Comparison of ENCODE assay signal across 38 cellular contexts in the genomic region with DNA sequence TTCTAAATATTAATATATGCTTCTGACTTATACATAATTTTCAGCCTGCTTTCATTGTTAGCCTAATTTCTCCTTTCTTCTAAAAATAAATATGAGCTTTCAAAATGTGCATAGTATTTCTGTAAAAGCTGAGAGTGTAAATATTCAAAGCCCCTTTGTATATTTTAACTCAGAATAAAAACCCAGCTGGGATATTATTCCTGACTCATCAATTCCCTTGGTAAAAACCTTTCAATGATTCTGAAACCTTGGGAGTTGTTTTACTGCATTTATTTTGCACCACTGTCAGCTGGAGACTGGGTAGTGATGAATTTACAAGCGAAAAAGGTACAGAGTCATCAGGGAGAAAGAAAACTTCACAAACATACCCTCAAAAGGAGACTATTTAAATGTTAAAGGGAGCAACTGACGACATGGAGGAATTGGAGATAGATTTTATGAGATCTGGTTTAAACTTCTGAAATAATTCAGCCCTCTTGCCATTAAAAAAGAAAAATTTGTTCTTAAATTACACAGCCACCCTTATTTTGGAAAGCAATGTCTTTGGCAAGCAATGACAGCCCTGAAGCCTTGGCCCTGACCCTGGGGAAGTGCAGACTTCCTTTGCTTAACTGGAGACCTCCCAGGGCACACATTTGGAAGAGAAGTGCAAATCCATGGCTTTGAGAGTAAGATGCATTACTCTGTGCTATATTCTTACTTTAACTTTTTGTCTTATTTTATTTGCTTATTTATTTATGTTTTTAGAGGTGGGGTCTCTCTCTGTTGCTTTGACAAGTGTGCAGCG. TPM values are rescaled to one million over a fixed set of nuclear protein-coding genes. Genes with fewer than 3 reads are reported as not detected.
"Had no signal": no experiment of that assay in that cellular context is flagged by ENCODE, and none has a peak within 500 bp of the region (broad histone marks: within the 10 kb centered on the region; RNA-seq: fewer than 3 reads in every experiment).

No MANE protein-coding gene starts in this region.

- H3K4me1 Mint-ChIP-seq: mesothelial cell of epicardium; naive B cell; nephron; neural progenitor cell; stimulated activated effector memory CD8-positive, alpha-beta T cell treated with anti-CD3 and anti-CD28 coated beads, Interleukin-12 subunit alpha, Interleukin-12 subunit beta, amount 100 ng/mL, for 72 hours had no signal

- ATAC-seq: foreskin keratinocyte; gastroesophageal sphincter; heart left ventricle; left cardiac atrium; left lung; mucosa of descending colon; stimulated activated effector memory CD8-positive, alpha-beta T cell treated with anti-CD3 and anti-CD28 coated beads, Interleukin-12 subunit alpha, Interleukin-12 subunit beta, amount 100 ng/mL, for 72 hours had no signal

- H3K4me3 ChIP-seq: colonic mucosa, esophagus muscularis mucosa, gastroesophageal sphincter, heart left ventricle, hepatocyte, left lung, mucosa of descending colon, neural progenitor cell, right atrium auricular region, sigmoid colon, stomach, tibial artery, upper lobe of left lung had no signal

- H3K36me3 ChIP-seq: colonic mucosa, esophagus muscularis mucosa, gastroesophageal sphincter, heart left ventricle, left lung, neural progenitor cell, right atrium auricular region, sigmoid colon, stomach, tibial artery, upper lobe of left lung had no signal

- H3K9me3 ChIP-seq: colonic mucosa, mucosa of descending colon, right atrium auricular region had no signal

- H3K27ac ChIP-seq: colonic mucosa, esophagus muscularis mucosa, foreskin keratinocyte, gastroesophageal sphincter, heart left ventricle, hepatocyte, left lung, neural progenitor cell, parathyroid adenoma, right atrium auricular region, sigmoid colon, stomach, tibial artery, upper lobe of left lung had no signal

- H3K4me2 ChIP-seq: hepatocyte, neural progenitor cell had no signal

- FAIRE-seq: endothelial cell of umbilical vein, islet of Langerhans, urothelium cell line had no signal

- H3K9ac ChIP-seq: neural progenitor cell, parathyroid adenoma had no signal

- H3K4me1 ChIP-seq: colonic mucosa, esophagus muscularis mucosa, foreskin keratinocyte, gastroesophageal sphincter, heart left ventricle, left lung, neural progenitor cell, parathyroid adenoma, right atrium auricular region, sigmoid colon, stomach, tibial artery, upper lobe of left lung had no signal

- H2AFZ ChIP-seq: hepatocyte, neural progenitor cell, parathyroid adenoma had no signal

- H3K9me3 Mint-ChIP-seq: dendritic cell treated with granulocyte-macrophage colony-stimulating factor and Interleukin-4, amounts not matched to agents 40 ng/mL and 50 ng/mL, for 4 days; stimulated activated effector memory CD8-positive, alpha-beta T cell treated with anti-CD3 and anti-CD28 coated beads, Interleukin-12 subunit alpha, Interleukin-12 subunit beta, amount 100 ng/mL, for 72 hours had no signal

- H3K79me2 ChIP-seq: hepatocyte, parathyroid adenoma had no signal

- H3K27me3 ChIP-seq: colonic mucosa, esophagus muscularis mucosa, gastroesophageal sphincter, heart left ventricle, hepatocyte, left lung, neural progenitor cell, right atrium auricular region, sigmoid colon, stomach, tibial artery, upper lobe of left lung had no signal

- H3K36me3 Mint-ChIP-seq: mesothelial cell of epicardium; naive B cell; neural progenitor cell; stimulated activated effector memory CD8-positive, alpha-beta T cell treated with anti-CD3 and anti-CD28 coated beads, Interleukin-12 subunit alpha, Interleukin-12 subunit beta, amount 100 ng/mL, for 72 hours had no signal

- H3K27me3 Mint-ChIP-seq: dendritic cell treated with granulocyte-macrophage colony-stimulating factor and Interleukin-4, amounts not matched to agents 40 ng/mL and 50 ng/mL, for 4 days; progenitor cell of endocrine pancreas had no signal

- H3K27ac Mint-ChIP-seq: dendritic cell treated with granulocyte-macrophage colony-stimulating factor and Interleukin-4, amounts not matched to agents 40 ng/mL and 50 ng/mL, for 4 days; mesothelial cell of epicardium; naive B cell; nephron; neural progenitor cell; progenitor cell of endocrine pancreas; stimulated activated effector memory CD8-positive, alpha-beta T cell treated with anti-CD3 and anti-CD28 coated beads, Interleukin-12 subunit alpha, Interleukin-12 subunit beta, amount 100 ng/mL, for 72 hours had no signal

- DNase-seq: colonic mucosa; effector CD8-positive, alpha-beta T cell; foreskin keratinocyte; heart left ventricle; left cardiac atrium; left lung; mesenchymal stem cell; mucosa of descending colon; naive B cell; sigmoid colon; stimulated activated CD4-positive, alpha-beta T cell treated with anti-CD3 and anti-CD28 coated beads, Interleukin-2, amount 100 ng/mL, for 24 hours; stimulated activated CD4-positive, alpha-beta T cell treated with anti-CD3 and anti-CD28 coated beads, Interleukin-4, amount 100 ng/mL, for 24 hours; stimulated activated naive CD4-positive, alpha-beta T cell treated with Interleukin-2 at 50 U/mL for 16 hours; stomach; tibial artery; upper lobe of left lung had no signal

- H3K4me3 Mint-ChIP-seq: dendritic cell treated with granulocyte-macrophage colony-stimulating factor and Interleukin-4, amounts not matched to agents 40 ng/mL and 50 ng/mL, for 4 days; mesothelial cell of epicardium; naive B cell; nephron; neural progenitor cell; stimulated activated effector memory CD8-positive, alpha-beta T cell treated with anti-CD3 and anti-CD28 coated beads, Interleukin-12 subunit alpha, Interleukin-12 subunit beta, amount 100 ng/mL, for 72 hours had no signal

RNA-seq across cellular contexts. Expression of a gene that starts 21.8 kb away (rescaled TPM):
- total RNA-seq: colonic mucosa, endothelial cell of umbilical vein, epithelial cell of proximal tubule, esophagus muscularis mucosa, fibroblast of lung, foreskin keratinocyte, gastroesophageal sphincter, heart left ventricle, hepatocyte, kidney epithelial cell, left cardiac atrium, left lung, lower leg skin, lung microvascular endothelial cell, mesothelial cell of epicardium, mucosa of descending colon, osteoblast, progenitor cell of endocrine pancreas, right atrium auricular region, sigmoid colon, skeletal muscle tissue, stomach, subcutaneous adipose tissue, upper lobe of left lung had no signal
- polyA plus RNA-seq: endothelial cell of umbilical vein, fibroblast of lung, foreskin keratinocyte, hepatocyte, sigmoid colon, stomach had no signal

RNA-seq across cellular contexts. Expression of a gene that starts 26.5 kb away (rescaled TPM):
- total RNA-seq: endothelial cell of umbilical vein, epithelial cell of proximal tubule, foreskin keratinocyte, kidney epithelial cell, left lung, stomach, subcutaneous adipose tissue had no signal
- polyA plus RNA-seq: endothelial cell of umbilical vein, fibroblast of lung, foreskin keratinocyte, heart left ventricle had no signal
